ENCODE assay signal across 8 cellular contexts in genomic region chr15:73631915-73632669, GRCh38. TPM values are rescaled to one million over a fixed set of nuclear protein-coding genes. Genes with fewer than 3 reads are reported as not detected.
DNase-seq lines count a peak whose midpoint lies in the region; ATAC-seq and TF ChIP-seq lines count a peak whose summit lies in the region.

No MANE protein-coding gene starts in this region.

- CTCF ChIA-PET in Panc1 (lab: Charles Lee): interaction anchor here (0.8 kb wide), 1 partner anchor 68 kb away, joined by 4 read pairs; no protein-coding TSS in a partner anchor

- H3K9me3 ChIP-seq in Panc1 (ENCODE audit: control insufficient read depth, insufficient read depth, low read depth, low read length): no peaks in the 10 kb centered on the region
- no peaks in the 10 kb centered on the region for H3K9me3 ChIP-seq in colonic mucosa
- no peaks in the 10 kb centered on the region for H3K9me3 ChIP-seq in left lung

- POLR2A ChIA-PET in Panc1 (lab: Charles Lee): interaction anchor here (0.6 kb wide), 1 partner anchor 116 kb away, joined by 6 read pairs; no protein-coding TSS in a partner anchor

- in situ Hi-C loops in Panc1 (cut with HindIII; ENCODE audit: low pct_unique_long_range_greater_than_20kb, low sequenced_read_pairs): no loop called here

- DNase-seq in Right ventricle myocardium inferior (ENCODE audit: missing footprints) (no peak), cardiac septum (ENCODE audit: low spot score) (no peak), Panc1 (ENCODE audit: low read depth, low spot score) (no peak), colonic mucosa (peak; percentile 71), left lung (peak in 1 of 2 donors; percentile 43), substantia nigra (lab: John Stamatoyannopoulos, UW) (peak in 7 of 49 donors; percentile 4 to 45 (median 11)), OCI-M2 (lab: John Stamatoyannopoulos, UW; ENCODE audit: unreplicated experiment) (no peak)

- H3K9ac ChIP-seq in colonic mucosa (ENCODE audit: low read depth in 2 of 2, low read length in 2 of 2): peak overlapping the region; percentile 81 to 94

- H3K4me3 ChIP-seq in Panc1 (ENCODE audit: low read depth in 2 of 2, low read length in 2 of 2) (peak overlapping the region; percentile 86 to 88), colonic mucosa (peak overlapping the region; percentile 90), left lung (peak overlapping the region; percentile 89 to 91)

- ATAC-seq in Right ventricle myocardium inferior (peak; percentile 60), Panc1 (no peak), left lung (peak; percentile 35), GM18868 (IDR thresholded peaks at IDR 0.05; ENCODE audit: unreplicated experiment) (no peak)

- no peaks in the 10 kb centered on the region for H3K36me3 ChIP-seq in Panc1 (ENCODE audit: control insufficient read depth, insufficient read depth, low read length)
- no peaks in the 10 kb centered on the region for H3K36me3 ChIP-seq in colonic mucosa
- no peaks in the 10 kb centered on the region for H3K36me3 ChIP-seq in left lung

- H3K27ac ChIP-seq in Panc1 (ENCODE audit: low read length) (peak overlapping the region; percentile 88), colonic mucosa (peak overlapping the region; percentile 94), left lung (peak overlapping the region; percentile 97), substantia nigra (ENCODE audit: low read depth, low read length, poor library complexity, severe bottlenecking) (peak overlapping the region; percentile 76)

- intact Hi-C loops in Right ventricle myocardium inferior (cut with DNase I) (loop anchor here (5.0 to 10.0 kb wide), 3 partner anchors 35 to 327 kb away; partner anchors contain the start of gene HCN4), cardiac septum (cut with DNase I) (loop anchor here (2.0 to 10.0 kb wide), 2 partner anchors 35 to 237 kb away; no protein-coding TSS in a partner anchor), Panc1 (cut with micrococcal nuclease; ENCODE audit: unreplicated experiment) (no loop called here), colonic mucosa (cut with DNase I) (no loop called here), left lung (cut with DNase I) (no loop called here)

- no peak for TF ChIP-seq CTCF in Panc1 (IDR thresholded peaks at IDR 0.05)
- TF ChIP-seq CTCF in colonic mucosa (IDR thresholded peaks at IDR 0.05): no peak
- TF ChIP-seq CTCF in left lung (IDR thresholded peaks at IDR 0.05): no peak

- H3K27me3 ChIP-seq in Panc1 (ENCODE audit: control insufficient read depth, insufficient read depth, low read length): peaks cover under 1% of the 10 kb centered on the region; the same call in 1 of the 2 replicates
- no peaks in the 10 kb centered on the region for H3K27me3 ChIP-seq in colonic mucosa
- H3K27me3 ChIP-seq in left lung: no peaks in the 10 kb centered on the region

- no TSS peak for BruUV-seq in Panc1 (replicated peaks; lab: Mats Ljungman, UMichigan)

- H3K4me1 ChIP-seq in Panc1 (ENCODE audit: control insufficient read depth, insufficient read depth, low read length) (peaks cover 36% of the 10 kb centered on the region), colonic mucosa (peaks cover 19% of the 10 kb centered on the region), left lung (peaks cover 42 to 68% of the 10 kb centered on the region in 2 donors)

RNA-seq across cellular contexts. Expression of gene NPTN, which starts 1.1 kb away (rescaled TPM):
- total RNA-seq in Right ventricle myocardium inferior (211 TPM), cardiac septum (175 TPM), Panc1 (2021; ENCODE audit: unreplicated experiment) (151 TPM), colonic mucosa (100 to 1,000 TPM; 111 to 159 TPM), left lung (100 to 1,000 TPM; 121 to 126 TPM)
- 150 TPM for polyA plus RNA-seq in Panc1 (2012; ENCODE audit: insufficient read length)

RNA-seq across cellular contexts. Expression of gene CD276, which starts 52.1 kb away (rescaled TPM):
- total RNA-seq in Right ventricle myocardium inferior (35.6 TPM), cardiac septum (40.6 TPM), Panc1 (2021; ENCODE audit: unreplicated experiment) (99.1 TPM), colonic mucosa (10 to 100 TPM; 45.2 to 49.9 TPM), left lung (10 to 100 TPM; 71.9 to 89.5 TPM)
- 156 TPM for polyA plus RNA-seq in Panc1 (2012; ENCODE audit: insufficient read length)

Comparison
In these comparisons a context has a peak if more than half of its experiments do, and no peak if none do; other contexts are left out.
1. ATAC-seq: peak in Right ventricle myocardium inferior (single experiment) and left lung (single experiment); none in Panc1 (single experiment) and GM18868 (single experiment).
2. intact Hi-C loops: an anchor here in Right ventricle myocardium inferior (5.0 to 10.0 kb wide) and cardiac septum (2.0 to 10.0 kb wide); none called in Panc1, colonic mucosa and left lung.
3. Peak in every context shown above with its lines, with median percentiles within 50 percentile points of each other: H3K27ac ChIP-seq and H3K4me3 ChIP-seq.